In the genomic region with DNA sequence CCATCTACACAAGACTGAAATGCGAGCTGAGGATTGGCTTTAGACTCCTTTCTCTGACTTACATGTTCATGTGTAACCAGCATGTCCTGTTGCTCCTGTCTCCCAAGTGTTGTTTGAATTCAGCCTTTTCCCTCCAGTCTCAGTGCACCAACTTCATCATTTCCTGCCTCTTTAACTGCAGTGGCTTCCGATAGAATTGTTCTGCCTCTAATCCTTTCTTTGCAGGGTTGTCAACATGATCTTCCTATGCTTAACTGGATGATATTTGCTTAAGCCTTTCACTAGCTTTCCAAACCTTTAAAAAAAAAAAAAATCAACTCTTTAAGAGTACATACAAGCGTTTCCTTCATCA, we compare ENCODE assay signal across 1 cellular context.
TF ChIP-seq lines count a peak whose summit lies in the region.

No MANE protein-coding gene starts in this region.

TF ChIP-seq in H1, 55 proteins besides CTCF, POLR2A, EP300 and RAD21:
- TF ChIP-seq HDAC6 (IDR thresholded peaks at IDR 0.05; ENCODE audit: low read depth, low read length) (no peak), SIX5 (IDR thresholded peaks at IDR 0.05; ENCODE audit: low read depth, low read length) (no peak), CTBP2 (IDR thresholded peaks at IDR 0.05; ENCODE audit: borderline replicate concordance, insufficient read depth, insufficient read length, low read length) (no peak), ASH2L (IDR thresholded peaks at IDR 0.05; ENCODE audit: low read length) (no peak), TCF12 (IDR thresholded peaks at IDR 0.05; ENCODE audit: low read depth, low read length) (no peak), CEBPB (IDR thresholded peaks at IDR 0.05; ENCODE audit: low read depth, low read length) (no peak), SIN3A (conservative IDR thresholded peaks at IDR 0.05 in 1 of 2, IDR thresholded peaks at IDR 0.05 in 1 of 2; ENCODE audit: low read depth in 1 of 2, low read length in 2 of 2) (no peak), SP4 (IDR thresholded peaks at IDR 0.05; ENCODE audit: low read length) (no peak), TAF7 (optimal IDR thresholded peaks at IDR 0.05; ENCODE audit: borderline replicate concordance, low read depth, low read length) (no peak), RNF2 (IDR thresholded peaks at IDR 0.05; ENCODE audit: borderline replicate concordance, low read depth, low read length, missing control alignments, poor library complexity, severe bottlenecking) (no peak), KDM4A (IDR thresholded peaks at IDR 0.05; ENCODE audit: low read depth, low read length, severe bottlenecking) (no peak), KDM5A (IDR thresholded peaks at IDR 0.05; ENCODE audit: low read length) (no peak), JUND (IDR thresholded peaks at IDR 0.05; ENCODE audit: low read length) (no peak), NRF1 (IDR thresholded peaks at IDR 0.05; ENCODE audit: low read depth, low read length) (no peak), YY1 (IDR thresholded peaks at IDR 0.05; ENCODE audit: low read depth, low read length) (no peak), SAP30 (IDR thresholded peaks at IDR 0.05; ENCODE audit: insufficient read depth, insufficient replicate concordance, low read length) (no peak), RXRA (IDR thresholded peaks at IDR 0.05; ENCODE audit: insufficient read depth, low read depth, low read length) (no peak), NANOG (IDR thresholded peaks at IDR 0.05; ENCODE audit: insufficient read depth, low read depth, low read length, poor library complexity, severe bottlenecking) (no peak), FOSL1 (IDR thresholded peaks at IDR 0.05; ENCODE audit: insufficient read depth, low read depth, low read length) (no peak), SP2 (IDR thresholded peaks at IDR 0.05; ENCODE audit: low read length) (no peak)
